ENCODE assay signal across 27 cellular contexts in genomic region chr14:92225731-92226130, GRCh38.
A peak's percentile ranks its signal among the peaks of the same experiment; 100 is the strongest.
DNase-seq lines count a peak whose midpoint lies in the region; ATAC-seq, FAIRE-seq and TF ChIP-seq lines count a peak whose summit lies in the region.
"Had no signal": no experiment of that assay in that cellular context is flagged by ENCODE, and none has a peak within 500 bp of the region (broad histone marks: within the 10 kb centered on the region; RNA-seq: fewer than 3 reads in every experiment).

No MANE protein-coding gene starts in this region.

- H3K79me2 ChIP-seq in HepG2 (ENCODE audit: insufficient read depth, low read length): no peaks in the 10 kb centered on the region

- H3K9ac ChIP-seq in HepG2 (ENCODE audit: insufficient read depth, low read depth, low read length): no peak overlapping the region

- no peak overlapping the region for H3K4me3 Mint-ChIP-seq in central memory CD8-positive, alpha-beta T cell
- H3K4me3 Mint-ChIP-seq in CD8-positive, alpha-beta T cell: no peak overlapping the region
- no peak overlapping the region for H3K4me3 Mint-ChIP-seq in CD4-positive, alpha-beta T cell
- H3K4me3 Mint-ChIP-seq: T-helper 2 cell treated with Interferon-gamma antibody and Interleukin-4, amounts not matched to agents 5 μg/mL and 100 μg/mL, for 36 hours had no signal

- POLR2A ChIA-PET in HepG2 (lab: Yijun Ruan, JAX): no interaction called here
- POLR2A ChIA-PET in CD8-positive, alpha-beta T cell (lab: Charles Lee): no interaction called here
- POLR2A ChIA-PET in CD4-positive, alpha-beta T cell (lab: Charles Lee): no interaction called here

- no peaks in the 10 kb centered on the region for H3K9me3 ChIP-seq in HepG2 (ENCODE audit: low read length)
- H3K9me3 ChIP-seq in right lobe of liver: no peaks in the 10 kb centered on the region
- no peaks in the 10 kb centered on the region for H3K9me3 ChIP-seq in CD8-positive, alpha-beta T cell (ENCODE audit: low read length)
- no peaks in the 10 kb centered on the region for H3K9me3 ChIP-seq in CD4-positive, alpha-beta T cell (ENCODE audit: control insufficient read depth, low read length)

- no peak overlapping the region for H3K4me2 ChIP-seq in HepG2 (ENCODE audit: low read depth, low read length)

- H3K36me3 ChIP-seq in HepG2 (replicated peaks in 1 of 2; ENCODE audit: control insufficient read depth in 1 of 2, insufficient read depth in 2 of 2, low read length in 2 of 2) (no peaks in the 10 kb centered on the region), right lobe of liver (no peaks in the 10 kb centered on the region)
- no peaks in the 10 kb centered on the region for H3K36me3 ChIP-seq in CD8-positive, alpha-beta T cell (ENCODE audit: insufficient read depth, low read length)

- no peak for ATAC-seq in HepG2
- ATAC-seq in right lobe of liver: no peak
- ATAC-seq in central memory CD8-positive, alpha-beta T cell (replicated peaks; ENCODE audit: extremely low read depth, poor library complexity, severe bottlenecking): no peak
- ATAC-seq in CD8-positive, alpha-beta T cell: no peak
- no peak for ATAC-seq in CD4-positive, alpha-beta T cell (ENCODE audit: poor library complexity)
- ATAC-seq in GM18907 (IDR thresholded peaks at IDR 0.05; ENCODE audit: unreplicated experiment): no peak
- ATAC-seq: HCT116 had no signal

- H3K27me3 ChIP-seq in HepG2 (ENCODE audit: control insufficient read depth in 1 of 2, insufficient read depth in 2 of 2, low read length in 2 of 2) (peaks cover 1 to 11% of the 10 kb centered on the region in 2 experiments; a peak in 2 of 5 replicates), right lobe of liver (no peaks in the 10 kb centered on the region)
- H3K27me3 ChIP-seq in CD8-positive, alpha-beta T cell (ENCODE audit: insufficient read depth, low read length): no peaks in the 10 kb centered on the region
- no peaks in the 10 kb centered on the region for H3K27me3 ChIP-seq in CD4-positive, alpha-beta T cell (ENCODE audit: control insufficient read depth, insufficient read depth, low read length)

- in situ Hi-C loops in HepG2 (cut with HindIII; ENCODE audit: extremely low pct_ligation_motif_present, low pct_unique_long_range_greater_than_20kb): no loop called here

- H3K4me3 ChIP-seq in HepG2 (replicated peaks in 1 of 3; ENCODE audit: insufficient read depth in 1 of 3, low read depth in 2 of 3, low read length in 3 of 3): no peak overlapping the region
- H3K4me3 ChIP-seq in right lobe of liver: no peak overlapping the region
- no peak overlapping the region for H3K4me3 ChIP-seq in CD8-positive, alpha-beta T cell (ENCODE audit: low read depth, low read length)

- FAIRE-seq in HepG2 (lab: Jason Lieb, UNC): no peak
- FAIRE-seq: A204.1, D721Med, GM18507 had no signal

- H3K27ac ChIP-seq in HepG2 (ENCODE audit: extremely low read length, insufficient read depth, low read length) (no peak overlapping the region), right lobe of liver (no peak overlapping the region)
- H3K27ac ChIP-seq in CD8-positive, alpha-beta T cell (ENCODE audit: low read depth, low read length): no peak overlapping the region
- H3K27ac ChIP-seq in CD4-positive, alpha-beta T cell (ENCODE audit: low read depth, low read length): no peak overlapping the region
- H3K27ac ChIP-seq: HL-60 had no signal

- no peaks in the 10 kb centered on the region for H3K9me3 Mint-ChIP-seq in central memory CD8-positive, alpha-beta T cell
- H3K9me3 Mint-ChIP-seq in CD8-positive, alpha-beta T cell: no peaks in the 10 kb centered on the region
- H3K9me3 Mint-ChIP-seq in CD4-positive, alpha-beta T cell: no peaks in the 10 kb centered on the region
- H3K9me3 Mint-ChIP-seq: T-helper 2 cell treated with Interferon-gamma antibody and Interleukin-4, amounts not matched to agents 5 μg/mL and 100 μg/mL, for 36 hours had no signal

- H3K27ac Mint-ChIP-seq in central memory CD8-positive, alpha-beta T cell (ENCODE audit: low read depth): peak overlapping the region; percentile 14
- no peak overlapping the region for H3K27ac Mint-ChIP-seq in CD8-positive, alpha-beta T cell
- H3K27ac Mint-ChIP-seq in CD4-positive, alpha-beta T cell: no peak overlapping the region
- H3K27ac Mint-ChIP-seq: T-helper 2 cell treated with Interferon-gamma antibody and Interleukin-4, amounts not matched to agents 5 μg/mL and 100 μg/mL, for 36 hours had no signal

- no TSS peak for BruUV-seq in HepG2 (replicated peaks; lab: Mats Ljungman, UMichigan)

- no peak for TF ChIP-seq RAD21 in HepG2 (CRISPR knock-in tag; IDR thresholded peaks at IDR 0.05)

- CTCF ChIA-PET in HepG2 (lab: Yijun Ruan, JAX; ENCODE audit: low intra/inter-chr PET ratio, low total read pairs): no interaction called here
- CTCF ChIA-PET in CD8-positive, alpha-beta T cell (lab: Charles Lee): no interaction called here
- CTCF ChIA-PET in CD4-positive, alpha-beta T cell (lab: Charles Lee): no interaction called here

- WGBS in HepG2 (ENCODE audit: low lambda C conversion rate): 0% methylated on average over 2 of the region's 2 CpGs
- WGBS in right lobe of liver (ENCODE audit: insufficient coverage, low coverage, low lambda C conversion rate, missing lambda C conversion rate): 18% methylated on average over 2 of the region's 2 CpGs

- TF ChIP-seq EP300 in HepG2 (IDR thresholded peaks at IDR 0.05; ENCODE audit: low read depth in 2 of 2, low read length in 2 of 2) (no peak), HepG2 (CRISPR knock-in tag; IDR thresholded peaks at IDR 0.05; ENCODE audit: borderline replicate concordance) (no peak)

- no peak for DNase-seq in HepG2 (ENCODE audit: low spot score)
- no peak for DNase-seq in right lobe of liver
- DNase-seq in OCI-M1 (lab: John Stamatoyannopoulos, UW): peak; percentile 0
- DNase-seq in central memory CD8-positive, alpha-beta T cell (ENCODE audit: low spot score in 2 of 2): no peak
- peak; percentile 2 for DNase-seq in renal cortical epithelial cell (ENCODE audit: low read depth)
- no peak for DNase-seq in CD8-positive, alpha-beta T cell
- DNase-seq in CD4-positive, alpha-beta T cell: no peak
- DNase-seq: C1 segment of cervical spinal cord, KBM-7, MM.1S, NCI-H1105, NCI-H1436 treated with DMSO at 0.1 percent for 48 hours, NCI-H187 treated with DMSO at 0.1 percent for 48 hours, NCI-H2171 treated with DMSO at 0.1 percent for 48 hours, NCI-H345, NCI-H524, NCI-H774, RPMI8226, SHP77, T-helper 1 cell had no signal

- peaks cover 5% of the 10 kb centered on the region for H3K4me1 Mint-ChIP-seq in central memory CD8-positive, alpha-beta T cell
- no peaks in the 10 kb centered on the region for H3K4me1 Mint-ChIP-seq in CD8-positive, alpha-beta T cell (ENCODE audit: low read depth)
- H3K4me1 Mint-ChIP-seq in CD4-positive, alpha-beta T cell (ENCODE audit: low read depth): no peaks in the 10 kb centered on the region

- H2AFZ ChIP-seq in HepG2 (ENCODE audit: low read length): no peak overlapping the region

- H3K4me1 ChIP-seq in HepG2 (ENCODE audit: insufficient read depth, low read length): no peaks in the 10 kb centered on the region
- no peaks in the 10 kb centered on the region for H3K4me1 ChIP-seq in right lobe of liver
- H3K4me1 ChIP-seq in CD8-positive, alpha-beta T cell (ENCODE audit: insufficient read depth, low read length): no peaks in the 10 kb centered on the region

- H4K20me1 ChIP-seq in HepG2 (ENCODE audit: insufficient read depth, low read length): no peaks in the 10 kb centered on the region

- H3K27me3 Mint-ChIP-seq in central memory CD8-positive, alpha-beta T cell: peaks cover 17% of the 10 kb centered on the region
- no peaks in the 10 kb centered on the region for H3K27me3 Mint-ChIP-seq in CD8-positive, alpha-beta T cell (ENCODE audit: low read depth)
- H3K27me3 Mint-ChIP-seq in CD4-positive, alpha-beta T cell: peaks cover 15% of the 10 kb centered on the region

- TF ChIP-seq POLR2A in HepG2 (IDR thresholded peaks at IDR 0.05; ENCODE audit: insufficient read depth in 1 of 2, low read depth in 2 of 2, low read length in 2 of 2) (no peak), right lobe of liver (IDR thresholded peaks at IDR 0.05) (no peak)

- TF ChIP-seq CTCF in HepG2 (CRISPR knock-in tag; IDR thresholded peaks at IDR 0.05): no peak
- no peak for TF ChIP-seq CTCF in right lobe of liver (IDR thresholded peaks at IDR 0.05)
- no peak for TF ChIP-seq CTCF in CD8-positive, alpha-beta T cell (IDR thresholded peaks at IDR 0.05)
- TF ChIP-seq CTCF in CD4-positive, alpha-beta T cell (IDR thresholded peaks at IDR 0.05): no peak

- intact Hi-C loops in HepG2 (cut with micrococcal nuclease; ENCODE audit: unreplicated experiment): no loop called here
- intact Hi-C loops in right lobe of liver (cut with DNase I): no loop called here
- intact Hi-C loops in CD8-positive, alpha-beta T cell (cut with DNase I, micrococcal nuclease): no loop called here
- intact Hi-C loops in CD4-positive, alpha-beta T cell (cut with DNase I, micrococcal nuclease): no loop called here

- H3K36me3 Mint-ChIP-seq in central memory CD8-positive, alpha-beta T cell (ENCODE audit: insufficient read depth): no peaks in the 10 kb centered on the region
- no peaks in the 10 kb centered on the region for H3K36me3 Mint-ChIP-seq in CD8-positive, alpha-beta T cell
- no peaks in the 10 kb centered on the region for H3K36me3 Mint-ChIP-seq in CD4-positive, alpha-beta T cell (ENCODE audit: low read depth)

TF ChIP-seq in HepG2, 621 proteins besides CTCF, POLR2A, EP300 and RAD21:
- TF ChIP-seq CEBPB (IDR thresholded peaks at IDR 0.05; ENCODE audit: borderline replicate concordance, low read depth, low read length) (peak; percentile 61; the same call in 1 of the 2 replicates), TERF1 (CRISPR knock-in tag; IDR thresholded peaks at IDR 0.05) (no peak)

Comparison
In these comparisons a context has a peak if more than half of its experiments do, and no peak if none do; other contexts are left out.
1. DNase-seq: peak in OCI-M1 (single experiment) and renal cortical epithelial cell (single experiment); none in HepG2 (single experiment), right lobe of liver (0 of 3), central memory CD8-positive, alpha-beta T cell (0 of 2), CD8-positive, alpha-beta T cell (0 of 7) and CD4-positive, alpha-beta T cell (0 of 10).